In the genomic region with DNA sequence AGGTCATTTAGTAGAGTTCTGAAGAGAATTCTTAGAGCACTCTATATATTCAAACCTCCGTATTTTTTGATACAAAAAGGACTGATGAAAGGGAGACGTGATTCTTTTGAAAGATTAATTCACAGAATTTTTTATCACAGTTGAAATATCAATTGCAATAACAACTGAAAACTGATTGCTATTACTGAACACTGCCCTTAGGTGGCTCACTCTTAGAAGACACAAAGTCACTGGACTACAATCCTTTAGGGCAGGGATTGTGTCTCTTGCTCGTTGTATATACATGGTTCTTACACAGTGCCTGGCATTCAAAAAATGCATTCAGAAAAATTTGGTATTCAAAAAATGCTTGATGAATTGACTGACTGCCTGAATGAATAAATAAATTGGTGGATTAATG, we compare ENCODE assay signal across 9 cellular contexts. TPM values are rescaled to one million over a fixed set of nuclear protein-coding genes. Genes with fewer than 3 reads are reported as not detected.
DNase-seq lines count a peak whose midpoint lies in the region; ATAC-seq and TF ChIP-seq lines count a peak whose summit lies in the region.
"Had no signal": no experiment of that assay in that cellular context is flagged by ENCODE, and none has a peak within 500 bp of the region (broad histone marks: within the 10 kb centered on the region; RNA-seq: fewer than 3 reads in every experiment).

No MANE protein-coding gene starts in this region.

- H3K27me3 ChIP-seq in BE2C = no peaks in the 10 kb centered on the region

- peak; percentile 58 for TF ChIP-seq CTCF in BE2C (IDR thresholded peaks at IDR 0.05; ENCODE audit: low read depth, low read length)
- TF ChIP-seq CTCF in fibroblast of villous mesenchyme (IDR thresholded peaks at IDR 0.05; ENCODE audit: insufficient read depth, low read depth, low read length) = peak; percentile 58

- H3K9me3 Mint-ChIP-seq in stimulated activated naive CD8-positive, alpha-beta T cell treated with anti-CD3 and anti-CD28 coated beads, Interleukin-15, amount 100 ng/mL, for 72 hours = no peaks in the 10 kb centered on the region
- H3K9me3 Mint-ChIP-seq: IgD-negative memory B cell had no signal

- H3K4me3 ChIP-seq in BE2C (ENCODE audit: low read depth, low read length) (no peak overlapping the region), fibroblast of villous mesenchyme (ENCODE audit: low read depth, low read length) (no peak overlapping the region)

- DNase-seq in BE2C (no peak), SKM-1 treated with dmso at 0.1 percent for 144 hours (lab: John Stamatoyannopoulos, UW; ENCODE audit: unreplicated experiment) (peak; percentile 49), fibroblast of villous mesenchyme (ENCODE audit: low read depth) (peak; percentile 43), UCSD-AML1 (lab: John Stamatoyannopoulos, UW; ENCODE audit: unreplicated experiment) (no peak), T-helper 9 cell (no peak)
- DNase-seq in stimulated activated naive CD8-positive, alpha-beta T cell treated with anti-CD3 and anti-CD28 coated beads, Interleukin-15, amount 100 ng/mL, for 72 hours = no peak

- no peaks in the 10 kb centered on the region for H3K4me1 Mint-ChIP-seq in stimulated activated naive CD8-positive, alpha-beta T cell treated with anti-CD3 and anti-CD28 coated beads, Interleukin-15, amount 100 ng/mL, for 72 hours

- H3K36me3 ChIP-seq in BE2C = no peaks in the 10 kb centered on the region

- H3K4me3 Mint-ChIP-seq in stimulated activated naive CD8-positive, alpha-beta T cell treated with anti-CD3 and anti-CD28 coated beads, Interleukin-15, amount 100 ng/mL, for 72 hours = no peak overlapping the region

- no peaks in the 10 kb centered on the region for H3K4me1 ChIP-seq in BE2C

- H3K27ac Mint-ChIP-seq in stimulated activated naive CD8-positive, alpha-beta T cell treated with anti-CD3 and anti-CD28 coated beads, Interleukin-15, amount 100 ng/mL, for 72 hours = no peak overlapping the region
- H3K27ac Mint-ChIP-seq: IgD-negative memory B cell had no signal

- H3K27me3 Mint-ChIP-seq in stimulated activated naive CD8-positive, alpha-beta T cell treated with anti-CD3 and anti-CD28 coated beads, Interleukin-15, amount 100 ng/mL, for 72 hours = peaks cover 24% of the 10 kb centered on the region
- H3K27me3 Mint-ChIP-seq: IgD-negative memory B cell had no signal

- H3K9me3 ChIP-seq in BE2C = no peaks in the 10 kb centered on the region

- ATAC-seq in GM18519 (IDR thresholded peaks at IDR 0.05; ENCODE audit: low FRiP score, unreplicated experiment) (peak; percentile 72), HG03469 (IDR thresholded peaks at IDR 0.05; ENCODE audit: unreplicated experiment) (peak; percentile 40)
- peak; percentile 64 for ATAC-seq in stimulated activated naive CD8-positive, alpha-beta T cell treated with anti-CD3 and anti-CD28 coated beads, Interleukin-15, amount 100 ng/mL, for 72 hours

RNA-seq across cellular contexts. Expression of a gene that starts 17.1 kb away (rescaled TPM):
- polyA plus RNA-seq in BE2C (2012; ENCODE audit: insufficient read depth, insufficient read length, low read depth) = not detected
- total RNA-seq in fibroblast of villous mesenchyme = 0.32 TPM in 1 of 2 replicates, not detected in the other

Comparison
In these comparisons a context has a peak if more than half of its experiments do, and no peak if none do; other contexts are left out.
1. DNase-seq: peak in SKM-1 treated with dmso at 0.1 percent for 144 hours (single experiment) and fibroblast of villous mesenchyme (single experiment); none in BE2C (single experiment), stimulated activated naive CD8-positive, alpha-beta T cell treated with anti-CD3 and anti-CD28 coated beads, Interleukin-15, amount 100 ng/mL, for 72 hours (0 of 2), UCSD-AML1 (single experiment) and T-helper 9 cell (single experiment).
2. Peak in every context shown above with its lines, with median percentiles within 50 percentile points of each other: ATAC-seq.